Comparison of ENCODE assay signal across 8 cellular contexts in genomic region chr1:93878501-93878888, GRCh38. TPM values are rescaled to one million over a fixed set of nuclear protein-coding genes. Genes with fewer than 3 reads are reported as not detected.
DNase-seq lines count a peak whose midpoint lies in the region; ATAC-seq and TF ChIP-seq lines count a peak whose summit lies in the region.

No MANE protein-coding gene starts in this region.

- H3K36me3 ChIP-seq in iPS DF 6.9 (ENCODE audit: control insufficient read depth, insufficient read depth, low read length) = peaks cover 13% of the 10 kb centered on the region; the same call in 1 of the 2 replicates

- CTCF ChIA-PET in AG04450 (lab: Charles Lee) = interaction anchor here (1.5 kb wide), 1 partner anchor 167 kb away, joined by 4 read pairs; no protein-coding TSS in a partner anchor

- H3K4me1 ChIP-seq in iPS DF 6.9 (ENCODE audit: control insufficient read depth, insufficient read depth, low read length) = no peaks in the 10 kb centered on the region

- DNase-seq in AG04450 (ENCODE audit: low read depth, low spot score) (no peak), T follicular helper cell (ENCODE audit: low read depth) (peak; percentile 48), iPS DF 6.9 (ENCODE audit: low read depth, low spot score) (no peak), NCI-H2081 treated with DMSO at 0.1 percent for 48 hours (lab: John Stamatoyannopoulos, UW) (no peak)

- peak; percentile 62 for ATAC-seq in GM18907 (IDR thresholded peaks at IDR 0.05; ENCODE audit: unreplicated experiment)
- ATAC-seq in HG03175 (IDR thresholded peaks at IDR 0.05; ENCODE audit: unreplicated experiment) = peak; percentile 63

- POLR2A ChIA-PET in AG04450 (lab: Yijun Ruan, JAX) = interaction anchor here (1.4 kb wide), 1 partner anchor 31 kb away, joined by 5 read pairs; the partner anchor contains the start of gene GCLM

- TF ChIP-seq CTCF in AG04450 (IDR thresholded peaks at IDR 0.05; ENCODE audit: low read depth, low read length) = no peak

- H3K9me3 ChIP-seq in AG04450 (ENCODE audit: control insufficient read depth, insufficient read depth, low read length) (no peaks in the 10 kb centered on the region), iPS DF 6.9 (ENCODE audit: control insufficient read depth, insufficient read depth, low read length) (no peaks in the 10 kb centered on the region)

- 0 to 1% (median 0%) methylated on average over 20 of the region's 20 CpGs for WGBS in adipose tissue, 3 donors
- WGBS in iPS DF 6.9 (ENCODE audit: insufficient coverage, insufficient read length) = no CpG with 5 or more reads among the region's 20 CpGs

- H3K4me3 ChIP-seq in AG04450 (ENCODE audit: low read depth, low read length) = peak overlapping the region; percentile 91
- H3K4me3 ChIP-seq in iPS DF 6.9 (ENCODE audit: low read length) = peak overlapping the region; percentile 87
- peak overlapping the region; percentile 66 to 98 (median 87) for H3K4me3 ChIP-seq in skin epidermis

- H3K27ac ChIP-seq in AG04450 (ENCODE audit: low read depth, low read length) (peak overlapping the region; percentile 85), adipose tissue (ENCODE audit: low read depth, low read length) (peak overlapping the region; percentile 91), iPS DF 6.9 (ENCODE audit: low read length) (no peak overlapping the region), skin epidermis (peak overlapping the region; percentile 63 to 99 (median 94))

- H3K27me3 ChIP-seq in AG04450 (ENCODE audit: control insufficient read depth, insufficient read depth, low read length) (no peaks in the 10 kb centered on the region), iPS DF 6.9 (ENCODE audit: control insufficient read depth, insufficient read depth, low read length) (no peaks in the 10 kb centered on the region)

RNA-seq across cellular contexts. Expression of gene DNTTIP2, which starts 0.5 kb away (rescaled TPM):
- polyA plus RNA-seq in AG04450 (2011; rRNA removed) (27.4 and 31.6 TPM in 2 replicates), adipose tissue (10 to 100 TPM; 12.8 to 41.9 (median 37.4) TPM)
- polyA minus RNA-seq in AG04450 (2011; rRNA and poly(A)+ RNA removed) = 12.1 and 27.0 TPM in 2 replicates

RNA-seq across cellular contexts. Expression of gene GCLM, which starts 30.7 kb away (rescaled TPM):
- polyA plus RNA-seq in AG04450 (2011; rRNA removed) (45.1 and 58.6 TPM in 2 replicates), adipose tissue (10 to 100 TPM in 1 of 3 donors, 1 to 10 TPM in 2; 3.7 to 14.8 (median 4.9) TPM)
- polyA minus RNA-seq in AG04450 (2011; rRNA and poly(A)+ RNA removed) = 23.7 and 38.8 TPM in 2 replicates
